Comparison of ENCODE assay signal across 14 cellular contexts in genomic region chr4:145315828-145316227, GRCh38.
"Had no signal": no experiment of that assay in that cellular context is flagged by ENCODE, and none has a peak within 500 bp of the region (broad histone marks: within the 10 kb centered on the region; RNA-seq: fewer than 3 reads in every experiment).

No MANE protein-coding gene starts in this region.

- H3K27ac ChIP-seq: brain microvascular endothelial cell, coronary artery, left ventricle myocardium inferior, pancreas had no signal

- H3K27me3 ChIP-seq: brain microvascular endothelial cell, pancreas had no signal

- H3K4me3 ChIP-seq: coronary artery, left ventricle myocardium inferior, mucosa of descending colon, pancreas had no signal

- ATAC-seq: mucosa of descending colon; naive thymus-derived CD8-positive, alpha-beta T cell; pancreas; stimulated activated effector memory CD8-positive, alpha-beta T cell treated with anti-CD3 and anti-CD28 coated beads, Interleukin-12 subunit alpha, Interleukin-12 subunit beta, amount 100 ng/mL, for 72 hours had no signal

- H3K9me3 ChIP-seq: mucosa of descending colon, pancreas had no signal

- DNase-seq: activated CD4-positive, alpha-beta T cell treated with anti-CD3 and anti-CD28 coated beads, Interleukin-2, amount 50 U/mL, for 1 hour; activated naive CD8-positive, alpha-beta T cell treated with anti-CD3 and anti-CD28 coated beads for 36 hours; brain microvascular endothelial cell; effector CD4-positive, alpha-beta T cell; hypothalamus; left ventricle myocardium inferior; mucosa of descending colon; naive thymus-derived CD8-positive, alpha-beta T cell; pancreas; stimulated activated CD4-positive, alpha-beta T cell treated with anti-CD3 and anti-CD28 coated beads, Interleukin-12 subunit alpha, Interleukin-12 subunit beta, amount 100 ng/mL, for 4 hours; stimulated activated CD4-positive, alpha-beta T cell treated with anti-CD3 and anti-CD28 coated beads, Interleukin-2, amount 100 ng/mL, for 24 hours; T-helper 9 cell had no signal

- H3K36me3 ChIP-seq: brain microvascular endothelial cell, left ventricle myocardium inferior, pancreas had no signal

- H3K4me1 ChIP-seq: left ventricle myocardium inferior, pancreas had no signal
